In the genomic region with DNA sequence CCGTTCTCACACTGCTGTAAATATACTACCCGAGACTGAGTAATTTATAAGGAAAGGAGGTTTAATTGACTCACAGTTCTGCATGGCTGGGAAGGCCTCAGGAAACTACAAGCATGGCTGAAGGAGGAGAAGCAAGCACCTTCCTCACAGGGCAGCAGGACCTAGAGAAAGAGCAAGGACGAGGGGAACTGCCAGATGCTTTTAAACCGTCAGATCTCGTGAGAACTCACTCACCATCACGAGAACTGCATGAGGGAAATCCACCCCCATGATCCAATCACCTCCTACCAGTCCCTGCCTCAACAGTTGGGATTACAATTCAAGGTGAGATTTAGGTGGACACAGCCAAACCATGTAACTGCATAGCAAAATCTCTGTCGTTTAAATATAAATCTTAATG, we compare ENCODE assay signal across 1 cellular context.
TF ChIP-seq lines count a peak whose summit lies in the region.

A gene (minus strand): TSS at position 174 of the 400 bp plus-strand sequence. CDS start 8,032 bp downstream, outside the sequence.

TF ChIP-seq in GM23338, 12 proteins besides CTCF, POLR2A, EP300 and RAD21 (continued from another document):
- TF ChIP-seq, protein P1, sequence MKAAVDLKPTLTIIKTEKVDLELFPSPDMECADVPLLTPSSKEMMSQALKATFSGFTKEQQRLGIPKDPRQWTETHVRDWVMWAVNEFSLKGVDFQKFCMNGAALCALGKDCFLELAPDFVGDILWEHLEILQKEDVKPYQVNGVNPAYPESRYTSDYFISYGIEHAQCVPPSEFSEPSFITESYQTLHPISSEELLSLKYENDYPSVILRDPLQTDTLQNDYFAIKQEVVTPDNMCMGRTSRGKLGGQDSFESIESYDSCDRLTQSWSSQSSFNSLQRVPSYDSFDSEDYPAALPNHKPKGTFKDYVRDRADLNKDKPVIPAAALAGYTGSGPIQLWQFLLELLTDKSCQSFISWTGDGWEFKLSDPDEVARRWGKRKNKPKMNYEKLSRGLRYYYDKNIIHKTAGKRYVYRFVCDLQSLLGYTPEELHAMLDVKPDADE (IDR thresholded peaks at IDR 0.05) = no peak
- TF ChIP-seq POLR2AphosphoS5 (IDR thresholded peaks at IDR 0.05; ENCODE audit: low read depth) = no peak
